ENCODE assay signal across 14 cellular contexts in the genomic region with DNA sequence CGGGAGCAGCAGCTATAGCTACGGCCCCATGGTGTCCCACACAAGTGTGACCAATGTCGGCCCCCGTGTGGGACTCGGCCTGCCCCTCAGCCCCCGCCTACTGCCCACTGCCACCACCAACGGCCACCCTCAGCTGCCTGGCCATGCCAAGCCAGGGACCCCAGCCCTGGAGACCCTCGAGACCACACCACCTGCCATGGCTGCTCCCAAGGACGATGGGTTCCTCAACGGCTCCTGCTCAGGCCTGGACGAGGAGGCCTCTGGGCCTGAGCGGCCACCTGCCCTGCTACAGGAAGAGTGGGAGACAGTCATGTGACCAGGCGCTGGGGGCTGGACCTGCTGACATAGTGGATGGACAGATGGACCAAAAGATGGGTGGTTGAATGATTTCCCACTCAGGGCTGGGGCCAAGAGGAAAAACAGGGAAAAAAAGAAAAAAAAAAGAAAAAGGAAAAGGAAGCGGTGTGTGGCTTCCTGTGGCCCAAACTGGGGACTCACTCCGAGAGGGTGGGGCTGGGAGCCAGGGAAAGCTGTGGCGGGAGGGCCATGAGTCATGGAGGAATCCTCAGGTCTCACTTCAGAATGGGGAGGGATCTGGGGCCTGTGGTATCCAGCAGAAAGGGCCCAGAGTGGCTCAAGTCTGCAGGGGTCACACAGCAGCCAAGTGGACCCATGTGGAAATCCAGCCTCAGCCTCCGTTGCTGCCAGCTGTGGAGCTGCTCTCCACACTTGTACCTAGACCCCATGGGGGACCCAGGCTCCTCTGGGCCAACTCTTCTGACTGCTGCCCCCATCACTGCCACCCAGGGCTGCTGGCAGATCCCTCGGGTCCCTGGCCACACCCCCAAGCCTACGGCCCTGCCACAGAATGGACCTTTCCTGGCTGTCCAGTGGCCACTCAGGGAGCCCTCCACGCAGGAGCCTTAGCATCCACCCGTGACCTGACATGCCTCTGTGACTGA. TPM values are rescaled to one million over a fixed set of nuclear protein-coding genes. Genes with fewer than 3 reads are reported as not detected.
A peak's percentile ranks its signal among the peaks of the same experiment; 100 is the strongest.
DNase-seq lines count a peak whose midpoint lies in the region; ATAC-seq, FAIRE-seq and TF ChIP-seq lines count a peak whose summit lies in the region.
"Had no signal": no experiment of that assay in that cellular context is flagged by ENCODE, and none has a peak within 500 bp of the region (broad histone marks: within the 10 kb centered on the region; RNA-seq: fewer than 3 reads in every experiment).

No MANE protein-coding gene starts in this region.

- intact Hi-C loops in mammary epithelial cell (cut with micrococcal nuclease): no loop called here

- dilution Hi-C loops in mammary epithelial cell (cut with HindIII; ENCODE audit: low sequenced_read_pairs): no loop called here

- no peak for ATAC-seq in GM18502 (IDR thresholded peaks at IDR 0.05; ENCODE audit: poor library complexity, unreplicated experiment)

- H2BK15ac ChIP-seq in mesendoderm (replicated peaks; ENCODE audit: low read depth): no peak overlapping the region

- H3K27ac ChIP-seq in mammary epithelial cell (ENCODE audit: insufficient read depth, low read depth, low read length) (no peak overlapping the region), mesendoderm (ENCODE audit: low read depth, low read length) (no peak overlapping the region), substantia nigra (ENCODE audit: low read depth, low read length, poor library complexity, severe bottlenecking) (no peak overlapping the region), small intestine (ENCODE audit: low read depth in 1 of 2, low read length in 1 of 2) (no peak overlapping the region)

- no peak overlapping the region for H3K18ac ChIP-seq in mesendoderm (ENCODE audit: low read length)

- H2AFZ ChIP-seq in mammary epithelial cell (ENCODE audit: low read depth, low read length): no peak overlapping the region

- no peak overlapping the region for H3K4ac ChIP-seq in mesendoderm (ENCODE audit: low read depth, low read length)

- TF ChIP-seq CTCF in mammary epithelial cell (conservative IDR thresholded peaks at IDR 0.05 in 1 of 2, IDR thresholded peaks at IDR 0.05 in 1 of 2; ENCODE audit: extremely low read depth in 1 of 2, insufficient read depth in 1 of 2, low read depth in 1 of 2, low read length in 2 of 2): no peak

- DNase-seq in CMK (ENCODE audit: low read depth) (peak; percentile 44), Kasumi-1 (lab: John Stamatoyannopoulos, UW) (peak; percentile 7 to 11), mammary epithelial cell (peak; percentile 59), mesendoderm (peak; percentile 65), substantia nigra (lab: John Stamatoyannopoulos, UW) (no peak), GF-D8 (lab: John Stamatoyannopoulos, UW) (no peak), small intestine (no peak)
- DNase-seq: activated CD8-positive, alpha-beta memory T cell treated with anti-CD3 and anti-CD28 coated beads for 24 hours; endodermal cell; naive B cell; NCI-H1436; stimulated activated CD8-positive, alpha-beta memory T cell treated with anti-CD3 and anti-CD28 coated beads, Interleukin-4, amount 100 ng/mL, for 48 hours; SW 1271 had no signal

- H3K79me1 ChIP-seq in mesendoderm (ENCODE audit: low read length): no peaks in the 10 kb centered on the region

- H3K27me3 ChIP-seq in mammary epithelial cell (ENCODE audit: insufficient read depth, low read length) (no peaks in the 10 kb centered on the region), mesendoderm (ENCODE audit: insufficient read depth, low read length, poor library complexity) (no peaks in the 10 kb centered on the region), small intestine (ENCODE audit: control insufficient read depth in 2 of 2, insufficient read depth in 2 of 2, low read length in 2 of 2) (no peaks in the 10 kb centered on the region)

- H2BK120ac ChIP-seq in mesendoderm (ENCODE audit: low read depth, low read length): no peak overlapping the region

- H3K36me3 ChIP-seq in mammary epithelial cell (ENCODE audit: insufficient read depth, low read length): no peaks in the 10 kb centered on the region
- H3K36me3 ChIP-seq in mesendoderm (ENCODE audit: control insufficient read depth, insufficient read depth, low read length): no peaks in the 10 kb centered on the region
- H3K36me3 ChIP-seq in small intestine (ENCODE audit: control insufficient read depth in 2 of 2, insufficient read depth in 2 of 2, low read length in 2 of 2): no peaks in the 10 kb centered on the region

- no peak overlapping the region for H4K5ac ChIP-seq in mesendoderm (ENCODE audit: low read length)

- H2BK5ac ChIP-seq in mesendoderm (ENCODE audit: low read length): no peak overlapping the region

- no peak overlapping the region for H4K8ac ChIP-seq in mesendoderm (ENCODE audit: low read depth, low read length)

- H3K56ac ChIP-seq in mesendoderm (ENCODE audit: low read length): no peak overlapping the region

- CTCF ChIA-PET in mammary epithelial cell (lab: Charles Lee; ENCODE audit: low non-redundant PET): no interaction called here

- H2AK5ac ChIP-seq in mesendoderm (ENCODE audit: low read length): no peak overlapping the region

- H3K9ac ChIP-seq in mammary epithelial cell (ENCODE audit: insufficient read depth, low read length) (no peak overlapping the region), mesendoderm (ENCODE audit: low read length) (no peak overlapping the region)

- H3K4me1 ChIP-seq in mammary epithelial cell (ENCODE audit: insufficient read depth, low read length) (peaks cover 15% of the 10 kb centered on the region), mesendoderm (ENCODE audit: control insufficient read depth, low read depth, low read length) (no peaks in the 10 kb centered on the region), small intestine (ENCODE audit: control insufficient read depth in 2 of 2, insufficient read depth in 1 of 2, low read depth in 1 of 2, low read length in 1 of 2) (no peaks in the 10 kb centered on the region)

- H4K20me1 ChIP-seq in mammary epithelial cell (ENCODE audit: insufficient read depth, low read length): no peaks in the 10 kb centered on the region

- H3K4me3 ChIP-seq in mammary epithelial cell (replicated peaks in 1 of 3; ENCODE audit: insufficient read depth in 1 of 3, low read depth in 2 of 3, low read length in 3 of 3) (no peak overlapping the region), mesendoderm (ENCODE audit: low read length) (no peak overlapping the region), small intestine (ENCODE audit: low read depth in 1 of 2, low read length in 2 of 2) (no peak overlapping the region)

- no peak overlapping the region for H3K23ac ChIP-seq in mesendoderm (ENCODE audit: low read length)

- H3K4me2 ChIP-seq in mammary epithelial cell (ENCODE audit: insufficient read depth, low read depth, low read length): no peak overlapping the region
- no peak overlapping the region for H3K4me2 ChIP-seq in mesendoderm (ENCODE audit: low read length)

- WGBS in mammary epithelial cell (ENCODE audit: low coverage, missing lambda C conversion rate): 87% methylated on average over 10 of the region's 21 CpGs
- WGBS in mesendoderm (ENCODE audit: extremely low coverage, insufficient coverage, low lambda C conversion rate): no CpG with 5 or more reads among the region's 21 CpGs
- 75 to 78% (median 77%) methylated on average over 20 to 21 of the region's 21 CpGs for WGBS in small intestine, 3 donors

- no TSS peak for BruUV-seq in mammary epithelial cell (replicated peaks; lab: Mats Ljungman, UMichigan)

- in situ Hi-C loops in mammary epithelial cell (cut with MboI; ENCODE audit: low sequenced_read_pairs in 2 of 2): no loop called here

- FAIRE-seq in small intestine (lab: Jason Lieb, UNC): no peak

- H3K9me3 ChIP-seq in mammary epithelial cell (replicated peaks; ENCODE audit: insufficient read depth, low read length) (no peaks in the 10 kb centered on the region), small intestine (ENCODE audit: control insufficient read depth, low read depth) (no peaks in the 10 kb centered on the region)

- H3K79me2 ChIP-seq in mammary epithelial cell (ENCODE audit: insufficient read depth, low read length) (no peaks in the 10 kb centered on the region), mesendoderm (ENCODE audit: control insufficient read depth, insufficient read depth, low read length) (no peaks in the 10 kb centered on the region)

RNA-seq across cellular contexts. Expression of gene PTH1R, which starts 26.1 kb away (rescaled TPM):
- total RNA-seq in mammary epithelial cell: under 1 TPM in 1 of 2 donors, not detected in 1; 0.33 TPM
- polyA plus RNA-seq in mammary epithelial cell (not detected), small intestine (1 to 10 TPM in 2 of 3 donors, under 1 TPM in 1; 0.67 to 5.4 (median 1.6) TPM)
- not detected for polyA minus RNA-seq in mammary epithelial cell
- polyA plus RNA-seq in mesendoderm (2013, experiment 1 of 2): 4.0 TPM
- 4.5 TPM for polyA plus RNA-seq in mesendoderm (2013, experiment 2 of 2)

RNA-seq across cellular contexts. Expression of gene MYL3, which starts 40.4 kb away (rescaled TPM):
- total RNA-seq in mammary epithelial cell: not detected
- polyA plus RNA-seq in mammary epithelial cell: not detected
- polyA minus RNA-seq in mammary epithelial cell: not detected
- 0.24 TPM for polyA plus RNA-seq in mesendoderm (2013, experiment 1 of 2)
- 0.11 TPM for polyA plus RNA-seq in mesendoderm (2013, experiment 2 of 2)
- polyA plus RNA-seq in small intestine: 10 to 100 TPM in 1 of 3 donors, 1 to 10 TPM in 2; 1.4 to 81.6 (median 9.2) TPM

Comparison
In these comparisons a context has a peak if more than half of its experiments do, and no peak if none do; other contexts are left out.
1. DNase-seq: peak in CMK (single experiment), Kasumi-1 (2 of 2), mammary epithelial cell (single experiment) and mesendoderm (single experiment); none in substantia nigra (0 of 49), GF-D8 (single experiment) and small intestine (single experiment).